8 cellular contexts compared by ENCODE assay signal in genomic region chr1:9825101-9826074, GRCh38. TPM values are rescaled to one million over a fixed set of nuclear protein-coding genes. Genes with fewer than 3 reads are reported as not detected.
DNase-seq lines count a peak whose midpoint lies in the region; ATAC-seq and TF ChIP-seq lines count a peak whose summit lies in the region.

No MANE protein-coding gene starts in this region.

- no peaks in the 10 kb centered on the region for H3K36me3 ChIP-seq in right lobe of liver

- H3K9me3 Mint-ChIP-seq in stimulated activated naive CD8-positive, alpha-beta T cell treated with anti-CD3 and anti-CD28 coated beads, Interleukin-15, Interleukin-2, amounts not matched to agents 100 ng/mL and 50 ng/mL, for 24 hours: no peaks in the 10 kb centered on the region

- ATAC-seq in right lobe of liver (peak; percentile 37 to 82 (median 51)), HG03039 (IDR thresholded peaks at IDR 0.05; ENCODE audit: unreplicated experiment) (no peak)

- peaks cover 3% of the 10 kb centered on the region for H3K36me3 Mint-ChIP-seq in stimulated activated naive CD8-positive, alpha-beta T cell treated with anti-CD3 and anti-CD28 coated beads, Interleukin-15, Interleukin-2, amounts not matched to agents 100 ng/mL and 50 ng/mL, for 24 hours (ENCODE audit: low read depth)

- H3K27me3 ChIP-seq in right lobe of liver: no peaks in the 10 kb centered on the region

- 23% methylated on average over 11 of the region's 17 CpGs for WGBS in right lobe of liver (ENCODE audit: insufficient coverage, low coverage, low lambda C conversion rate, missing lambda C conversion rate)

- TF ChIP-seq CTCF in VCaP (conservative IDR thresholded peaks at IDR 0.05) (no peak), right lobe of liver (IDR thresholded peaks at IDR 0.05) (no peak)

- peak; percentile 69 for DNase-seq in GDM1 (lab: John Stamatoyannopoulos, UW)
- DNase-seq in NCI-H1092 (lab: John Stamatoyannopoulos, UW): peak; percentile 24
- peak; percentile 67 for DNase-seq in dermis blood vessel endothelial cell
- DNase-seq in right lobe of liver: peak in 2 of 3 donors; percentile 52 to 64
- no peak for DNase-seq in KG1 (lab: John Stamatoyannopoulos, UW)

- H3K4me1 Mint-ChIP-seq in stimulated activated naive CD8-positive, alpha-beta T cell treated with anti-CD3 and anti-CD28 coated beads, Interleukin-15, Interleukin-2, amounts not matched to agents 100 ng/mL and 50 ng/mL, for 24 hours (ENCODE audit: low read depth): peaks cover 43% of the 10 kb centered on the region

- no peak for TF ChIP-seq POLR2A in right lobe of liver (IDR thresholded peaks at IDR 0.05)

- peaks cover 0 to 21% (median 0%) of the 10 kb centered on the region in 4 donors for H3K4me1 ChIP-seq in right lobe of liver

- H3K9me3 ChIP-seq in right lobe of liver: no peaks in the 10 kb centered on the region

- intact Hi-C loops in right lobe of liver (cut with DNase I): no loop called here

- no peak overlapping the region for H3K4me3 ChIP-seq in right lobe of liver

- H3K27ac Mint-ChIP-seq in stimulated activated naive CD8-positive, alpha-beta T cell treated with anti-CD3 and anti-CD28 coated beads, Interleukin-15, Interleukin-2, amounts not matched to agents 100 ng/mL and 50 ng/mL, for 24 hours: peak overlapping the region; percentile 52

- peak overlapping the region; percentile 61 for H3K4me3 Mint-ChIP-seq in stimulated activated naive CD8-positive, alpha-beta T cell treated with anti-CD3 and anti-CD28 coated beads, Interleukin-15, Interleukin-2, amounts not matched to agents 100 ng/mL and 50 ng/mL, for 24 hours

- peaks cover 9% of the 10 kb centered on the region for H3K27me3 Mint-ChIP-seq in stimulated activated naive CD8-positive, alpha-beta T cell treated with anti-CD3 and anti-CD28 coated beads, Interleukin-15, Interleukin-2, amounts not matched to agents 100 ng/mL and 50 ng/mL, for 24 hours

- H3K27ac ChIP-seq in VCaP (peak overlapping the region; percentile 99), right lobe of liver (no peak overlapping the region)

RNA-seq across cellular contexts. Expression of gene CLSTN1, which starts 1.6 kb away (rescaled TPM):
- total RNA-seq in dermis blood vessel endothelial cell (72.0 and 110 TPM in 2 replicates), right lobe of liver (1 to 10 TPM; 4.4 to 9.9 (median 8.3) TPM)
